ENCODE assay signal across 8 cellular contexts in the genomic region with DNA sequence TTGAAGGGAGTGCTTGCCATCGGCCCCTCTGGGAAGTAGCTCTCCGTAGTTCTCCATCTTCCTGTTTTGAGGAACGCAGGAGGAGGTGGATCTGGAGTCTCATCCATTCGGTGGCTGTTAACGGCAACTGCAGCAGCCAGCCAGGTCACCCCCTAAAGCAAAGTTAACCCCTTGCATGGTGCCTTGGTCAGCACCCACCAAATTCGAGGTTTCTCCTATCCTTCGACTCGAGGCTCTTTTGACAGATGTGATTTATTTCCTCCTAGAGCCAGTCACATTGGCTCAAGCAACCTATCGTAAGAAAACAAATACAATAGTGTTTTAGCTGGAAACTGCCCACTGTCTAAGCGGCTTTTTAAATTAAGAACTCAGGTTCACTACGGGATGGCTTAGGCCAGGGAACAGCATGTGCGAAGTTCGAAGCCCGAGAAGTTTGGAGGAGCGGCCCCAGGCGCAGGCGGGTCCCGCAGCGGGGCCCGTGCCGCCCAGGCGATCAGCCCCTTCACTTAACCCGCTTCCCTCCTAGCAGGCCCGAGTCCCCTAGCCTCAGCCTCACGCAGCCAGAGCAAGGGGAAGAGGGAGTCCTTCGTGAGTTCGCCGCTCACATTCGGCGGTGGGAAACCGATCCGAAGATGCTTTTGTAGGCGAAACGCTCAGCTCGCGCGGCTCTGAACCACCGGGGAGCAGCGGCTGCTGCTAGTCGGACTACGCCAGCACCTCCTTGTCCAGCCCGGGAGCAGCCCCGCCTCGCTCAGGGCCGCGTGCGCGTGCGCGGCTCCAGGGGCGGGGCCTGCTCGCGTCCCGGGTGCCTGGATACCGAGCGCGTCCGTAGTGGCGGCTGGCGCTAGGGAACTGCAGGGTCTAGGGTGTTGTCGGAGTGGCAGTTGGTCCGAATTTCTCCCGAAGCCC. TPM values are rescaled to one million over a fixed set of nuclear protein-coding genes. Genes with fewer than 3 reads are reported as not detected.
A peak's percentile ranks its signal among the peaks of the same experiment; 100 is the strongest.
DNase-seq lines count a peak whose midpoint lies in the region; ATAC-seq and TF ChIP-seq lines count a peak whose summit lies in the region.

A gene (plus strand): TSS at position 797 of the 909 bp plus-strand sequence. CDS start 289 bp downstream, outside the sequence.

- H3K36me3 ChIP-seq in CD4-positive, CD25-positive, alpha-beta regulatory T cell (ENCODE audit: control insufficient read depth, insufficient read depth, low read length): no peaks in the 10 kb centered on the region
- no peaks in the 10 kb centered on the region for H3K36me3 ChIP-seq in ectodermal cell (ENCODE audit: control insufficient read depth, insufficient read depth, low read length)
- H3K36me3 ChIP-seq in lung (ENCODE audit: control insufficient read depth in 2 of 2, insufficient read depth in 2 of 2, low read length in 2 of 2): peaks cover 0 to 3% of the 10 kb centered on the region in 2 donors

- WGBS in ectodermal cell, 2 experiments: 2 to 3% methylated on average over 63 of the region's 63 CpGs
- WGBS in lung, 2 donors: 0 to 1% methylated on average over 62 to 63 of the region's 63 CpGs

- H3K36me3 Mint-ChIP-seq in CD4-positive, CD25-positive, alpha-beta regulatory T cell: peaks cover 12% of the 10 kb centered on the region
- peaks cover 25% of the 10 kb centered on the region for H3K36me3 Mint-ChIP-seq in activated CD8-positive, alpha-beta T cell treated with anti-CD3 and anti-CD28 coated beads, Interleukin-2, amount 10 ng/mL, durations not matched to agents 7 days and 5 days (ENCODE audit: low read depth)

- H3K27me3 ChIP-seq in CD4-positive, CD25-positive, alpha-beta regulatory T cell (ENCODE audit: control insufficient read depth, insufficient read depth, low read length): no peaks in the 10 kb centered on the region
- H3K27me3 ChIP-seq in ectodermal cell (ENCODE audit: control insufficient read depth, insufficient read depth, low read length, poor library complexity, severe bottlenecking) (peaks cover 26% of the 10 kb centered on the region), lung (ENCODE audit: control insufficient read depth, insufficient read depth) (no peaks in the 10 kb centered on the region)

- H3K4me3 ChIP-seq in CD4-positive, CD25-positive, alpha-beta regulatory T cell (ENCODE audit: low read depth, low read length): peak within 1 kb of the TSS; percentile 79
- peak within 1 kb of the TSS; percentile 73 for H3K4me3 ChIP-seq in ectodermal cell (ENCODE audit: insufficient read depth, low read depth, low read length)
- peak within 1 kb of the TSS; percentile 53 for H3K4me3 ChIP-seq in lung

- H3K9me3 Mint-ChIP-seq in CD4-positive, CD25-positive, alpha-beta regulatory T cell: peaks cover 0 to 4% (median 2%) of the 10 kb centered on the region in 7 donors
- peaks cover 12% of the 10 kb centered on the region for H3K9me3 Mint-ChIP-seq in activated CD8-positive, alpha-beta T cell treated with anti-CD3 and anti-CD28 coated beads, Interleukin-2, amount 10 ng/mL, durations not matched to agents 7 days and 5 days (ENCODE audit: insufficient read depth)

- H3K4me1 ChIP-seq in CD4-positive, CD25-positive, alpha-beta regulatory T cell (ENCODE audit: control insufficient read depth, insufficient read depth, low read length, poor library complexity, severe bottlenecking): peaks cover 51% of the 10 kb centered on the region
- no peaks in the 10 kb centered on the region for H3K4me1 ChIP-seq in ectodermal cell (ENCODE audit: control insufficient read depth, insufficient read depth, low read length)
- H3K4me1 ChIP-seq in lung (ENCODE audit: control insufficient read depth in 2 of 2, insufficient read depth in 2 of 2, low read length in 2 of 2): peaks cover 7 to 17% of the 10 kb centered on the region in 2 donors

- TF ChIP-seq CTCF in lung (IDR thresholded peaks at IDR 0.05; ENCODE audit: control extremely low read depth, extremely low read depth): no peak

- CTCF ChIA-PET in activated CD8-positive, alpha-beta T cell treated with anti-CD3 and anti-CD28 coated beads, Interleukin-2, amount 10 ng/mL, durations not matched to agents 7 days and 5 days (lab: Charles Lee): interaction anchor here (1.2 to 1.8 kb wide), 5 partner anchors 11 to 186 kb away, joined by 3 to 6 read pairs (median 4); no protein-coding TSS in a partner anchor

- H3K27ac ChIP-seq in CD4-positive, CD25-positive, alpha-beta regulatory T cell (ENCODE audit: insufficient read depth, low read length, poor library complexity, severe bottlenecking): peak within 1 kb of the TSS; percentile 50
- H3K27ac ChIP-seq in ectodermal cell (ENCODE audit: insufficient read depth, low read depth, low read length, poor library complexity, severe bottlenecking) (peak within 1 kb of the TSS; percentile 54), lung (ENCODE audit: low read depth in 1 of 2, low read length in 1 of 2) (peak within 1 kb of the TSS in 1 of 2 donors; percentile 93)

- H3K4me1 Mint-ChIP-seq in CD4-positive, CD25-positive, alpha-beta regulatory T cell: peaks cover 33 to 52% (median 38%) of the 10 kb centered on the region in 4 donors
- H3K4me1 Mint-ChIP-seq in activated CD8-positive, alpha-beta T cell treated with anti-CD3 and anti-CD28 coated beads, Interleukin-2, amount 10 ng/mL, durations not matched to agents 7 days and 5 days (ENCODE audit: low read depth): peaks cover 38% of the 10 kb centered on the region

- POLR2A ChIA-PET in activated CD8-positive, alpha-beta T cell treated with anti-CD3 and anti-CD28 coated beads, Interleukin-2, amount 10 ng/mL, durations not matched to agents 7 days and 5 days (lab: Charles Lee): interaction anchor here (0.6 to 1.5 kb wide), 2 partner anchors 11 to 88 kb away, joined by 3 read pairs; a partner anchor contains a TSS

- no peaks in the 10 kb centered on the region for H3K9me3 ChIP-seq in CD4-positive, CD25-positive, alpha-beta regulatory T cell (ENCODE audit: control insufficient read depth in 2 of 2, low read length in 2 of 2)
- no peaks in the 10 kb centered on the region for H3K9me3 ChIP-seq in ectodermal cell (ENCODE audit: control insufficient read depth, low read length)
- no peaks in the 10 kb centered on the region for H3K9me3 ChIP-seq in lung (ENCODE audit: control insufficient read depth in 2 of 2, insufficient read depth in 1 of 2, low read length in 1 of 2)

- DNase-seq in CD4-positive, CD25-positive, alpha-beta regulatory T cell: peak; percentile 75 to 87 (median 78)
- DNase-seq in NCI-H82 (lab: John Stamatoyannopoulos, UW) (peak; percentile 84), lung (ENCODE audit: low spot score) (peak; percentile 86)
- peak; percentile 82 for DNase-seq in activated CD8-positive, alpha-beta T cell treated with anti-CD3 and anti-CD28 coated beads, Interleukin-2, amount 10 ng/mL, durations not matched to agents 7 days and 5 days
- peak; percentile 50 to 81 (median 65) for DNase-seq in stimulated activated CD4-positive, alpha-beta T cell treated with anti-CD3 and anti-CD28 coated beads, TNF-alpha, amount 100 ng/mL, for 24 hours (ENCODE audit: low read depth in 3 of 3)

- H3K27me3 Mint-ChIP-seq in CD4-positive, CD25-positive, alpha-beta regulatory T cell: no peaks in the 10 kb centered on the region
- peaks cover 6% of the 10 kb centered on the region for H3K27me3 Mint-ChIP-seq in activated CD8-positive, alpha-beta T cell treated with anti-CD3 and anti-CD28 coated beads, Interleukin-2, amount 10 ng/mL, durations not matched to agents 7 days and 5 days (ENCODE audit: low read depth)

- H3K27ac Mint-ChIP-seq in CD4-positive, CD25-positive, alpha-beta regulatory T cell: peak within 1 kb of the TSS; percentile 60 to 76 (median 66)
- H3K27ac Mint-ChIP-seq in activated CD8-positive, alpha-beta T cell treated with anti-CD3 and anti-CD28 coated beads, Interleukin-2, amount 10 ng/mL, durations not matched to agents 7 days and 5 days: peak within 1 kb of the TSS; percentile 12

- ATAC-seq in CD4-positive, CD25-positive, alpha-beta regulatory T cell (ENCODE audit: low read depth in 2 of 2): peak; percentile 86 to 88
- peak; percentile 96 for ATAC-seq in GM19438 (IDR thresholded peaks at IDR 0.05; ENCODE audit: low read depth, unreplicated experiment)
- peak; percentile 96 for ATAC-seq in HG03558 (IDR thresholded peaks at IDR 0.05; ENCODE audit: extremely low read depth, unreplicated experiment)
- ATAC-seq in activated CD8-positive, alpha-beta T cell treated with anti-CD3 and anti-CD28 coated beads, Interleukin-2, amount 10 ng/mL, durations not matched to agents 7 days and 5 days: peak; percentile 97
- peak; percentile 99 for ATAC-seq in lung (ENCODE audit: insufficient read depth, low FRiP score)

- peak within 1 kb of the TSS; percentile 87 to 94 (median 90) for H3K4me3 Mint-ChIP-seq in CD4-positive, CD25-positive, alpha-beta regulatory T cell
- H3K4me3 Mint-ChIP-seq in activated CD8-positive, alpha-beta T cell treated with anti-CD3 and anti-CD28 coated beads, Interleukin-2, amount 10 ng/mL, durations not matched to agents 7 days and 5 days: peak within 1 kb of the TSS; percentile 81

RNA-seq across cellular contexts. Expression of the gene that starts here (rescaled TPM):
- total RNA-seq in CD4-positive, CD25-positive, alpha-beta regulatory T cell: 3.0 TPM
- polyA plus RNA-seq in CD4-positive, CD25-positive, alpha-beta regulatory T cell: 10 to 100 TPM in 1 of 4 donors, 1 to 10 TPM in 3; 4.2 to 14.4 (median 7.3) TPM
- 1 to 10 TPM; 1.4 to 2.2 TPM for total RNA-seq in activated CD8-positive, alpha-beta T cell treated with anti-CD3 and anti-CD28 coated beads, Interleukin-2, amount 10 ng/mL, durations not matched to agents 7 days and 5 days
- not detected for polyA plus RNA-seq in ectodermal cell (2013, experiment 1 of 4)
- polyA plus RNA-seq in ectodermal cell (2013, experiment 2 of 4): 0.18 TPM
- polyA plus RNA-seq in ectodermal cell (2013, experiment 3 of 4): 0.59 TPM
- polyA plus RNA-seq in ectodermal cell (2013, experiment 4 of 4): 0.32 TPM
- total RNA-seq in lung: 10 to 100 TPM; 31.7 to 34.8 TPM
- polyA plus RNA-seq in lung: 10 to 100 TPM; 12.0 to 22.8 TPM
